17 cellular contexts compared by ENCODE assay signal in genomic region chr11:73317803-73318202, GRCh38. TPM values are rescaled to one million over a fixed set of nuclear protein-coding genes. Genes with fewer than 3 reads are reported as not detected.
A peak's percentile ranks its signal among the peaks of the same experiment; 100 is the strongest.
DNase-seq lines count a peak whose midpoint lies in the region; TF ChIP-seq lines count a peak whose summit lies in the region.
"Had no signal": no experiment of that assay in that cellular context is flagged by ENCODE, and none has a peak within 500 bp of the region (broad histone marks: within the 10 kb centered on the region; RNA-seq: fewer than 3 reads in every experiment).

No MANE protein-coding gene starts in this region.

- intact Hi-C loops in spleen (cut with DNase I; ENCODE audit: low total_unique reads), result no loop called here

- H4K20me1 ChIP-seq in smooth muscle cell (ENCODE audit: low read depth), result peaks cover 85% of the 10 kb centered on the region

- H3K27me3 ChIP-seq in AG04450 (ENCODE audit: control insufficient read depth, insufficient read depth, low read length) (no peaks in the 10 kb centered on the region), layer of hippocampus (ENCODE audit: control insufficient read depth, insufficient read depth, low read length) (no peaks in the 10 kb centered on the region), spleen (replicated peaks in 1 of 7) (no peaks in the 10 kb centered on the region), smooth muscle cell (ENCODE audit: low read depth) (no peaks in the 10 kb centered on the region)
- H3K27me3 ChIP-seq: SJSA1 had no signal

- no peak for TF ChIP-seq POLR2A in spleen (IDR thresholded peaks at IDR 0.05)

- H3K9me3 ChIP-seq in AG04450 (ENCODE audit: control insufficient read depth, insufficient read depth, low read length) (no peaks in the 10 kb centered on the region; the same call in 1 of the 2 replicates), spleen (no peaks in the 10 kb centered on the region), smooth muscle cell (replicated peaks; ENCODE audit: low read depth) (no peaks in the 10 kb centered on the region)
- H3K9me3 ChIP-seq: SJSA1 had no signal

- CTCF ChIA-PET in AG04450 (lab: Charles Lee), result interaction anchor here (1.8 to 2.3 kb wide), 3 partner anchors 11 to 33 kb away, joined by 6 to 13 read pairs (median 9); no protein-coding TSS in a partner anchor

- H2AFZ ChIP-seq in smooth muscle cell (ENCODE audit: low read depth), result no peak overlapping the region

- POLR2A ChIA-PET in AG04450 (lab: Yijun Ruan, JAX), result interaction anchor here (1.3 to 1.6 kb wide), 2 partner anchors 9 to 13 kb away, joined by 3 to 6 read pairs; no protein-coding TSS in a partner anchor

- H3K4me2 ChIP-seq in smooth muscle cell, result no peak overlapping the region

- 71 to 100% (median 82%) methylated on average over 2 to 3 of the region's 3 CpGs for WGBS in spleen, 5 donors
- 92% methylated on average over 3 of the region's 3 CpGs for WGBS in smooth muscle cell (ENCODE audit: low lambda C conversion rate)

- no peak for TF ChIP-seq CTCF in AG04450 (IDR thresholded peaks at IDR 0.05; ENCODE audit: low read depth, low read length)
- no peak for TF ChIP-seq CTCF in spleen (IDR thresholded peaks at IDR 0.05 in 8 of 11, conservative IDR thresholded peaks at IDR 0.05 in 3 of 11)
- no peak for TF ChIP-seq CTCF in smooth muscle cell (IDR thresholded peaks at IDR 0.05; ENCODE audit: borderline replicate concordance, insufficient read depth, poor library complexity, severe bottlenecking)

- H3K36me3 ChIP-seq in spleen (no peaks in the 10 kb centered on the region), smooth muscle cell (ENCODE audit: low read depth) (no peaks in the 10 kb centered on the region)

- DNase-seq in AG04450 (ENCODE audit: low read depth, low spot score) (no peak), caudate nucleus (lab: John Stamatoyannopoulos, UW) (no peak), spleen (no peak), COLO829 (ENCODE audit: low spot score) (no peak), smooth muscle cell (lab: John Stamatoyannopoulos, UW; ENCODE audit: unreplicated experiment) (no peak), DMS153 treated with DMSO at 0.1 percent for 48 hours (lab: John Stamatoyannopoulos, UW; ENCODE audit: unreplicated experiment) (no peak), CD1c-positive myeloid dendritic cell (ENCODE audit: extremely low spot score) (no peak)
- DNase-seq: activated CD4-positive, alpha-beta memory T cell treated with anti-CD3 and anti-CD28 coated beads, Interleukin-2, amount 10 ng/mL, durations not matched to agents 7 days and 5 days; dermis blood vessel endothelial cell; GF-D8; KG1; NCI-H1105 treated with DMSO at 0.1 percent for 48 hours; small intestine; stimulated activated naive CD8-positive, alpha-beta T cell treated with anti-CD3 and anti-CD28 coated beads, Interleukin-15, Interleukin-2, amounts not matched to agents 100 U/mL and 50 U/mL, for 24 hours had no signal

- H3K79me2 ChIP-seq in smooth muscle cell (ENCODE audit: low read depth), result peaks cover 90% of the 10 kb centered on the region

- H3K27ac ChIP-seq in AG04450 (ENCODE audit: low read depth, low read length) (peak overlapping the region; percentile 3), caudate nucleus (ENCODE audit: low read depth, low read length) (peak overlapping the region; percentile 75), layer of hippocampus (ENCODE audit: low read depth, low read length) (peak overlapping the region; percentile 44), spleen (peak overlapping the region in 7 of 8 donors; percentile 29 to 83 (median 55)), smooth muscle cell (ENCODE audit: low read depth) (no peak overlapping the region)
- H3K27ac ChIP-seq: SJSA1 had no signal

- H3K9ac ChIP-seq in smooth muscle cell (ENCODE audit: low read depth), result no peak overlapping the region

- no peak overlapping the region for H3K4me3 ChIP-seq in AG04450 (ENCODE audit: low read depth, low read length)
- no peak overlapping the region for H3K4me3 ChIP-seq in spleen
- H3K4me3 ChIP-seq in smooth muscle cell, result no peak overlapping the region
- H3K4me3 ChIP-seq: SJSA1 had no signal

- H3F3A ChIP-seq in smooth muscle cell (ENCODE audit: low read depth), result peaks cover 22% of the 10 kb centered on the region

- peaks cover 11 to 94% (median 51%) of the 10 kb centered on the region in 6 donors for H3K4me1 ChIP-seq in spleen
- peaks cover 50% of the 10 kb centered on the region for H3K4me1 ChIP-seq in smooth muscle cell (ENCODE audit: low read depth)

RNA-seq across cellular contexts. Expression of gene ARHGEF17, which starts 9.7 kb away (rescaled TPM):
- 30.6 and 45.2 TPM in 2 replicates for polyA plus RNA-seq in AG04450 (2011; rRNA removed)
- 54.5 and 62.4 TPM in 2 replicates for polyA minus RNA-seq in AG04450 (2011; rRNA and poly(A)+ RNA removed)
- total RNA-seq in spleen, result 10 to 100 TPM; 21.5 to 48.5 (median 41.6) TPM
- polyA plus RNA-seq in spleen, result 10 to 100 TPM in 1 of 3 donors, 1 to 10 TPM in 2; 5.1 to 17.0 (median 6.3) TPM
- total RNA-seq in smooth muscle cell, result 18.0 and 18.5 TPM in 2 replicates
- polyA plus RNA-seq in smooth muscle cell, result 27.4 and 27.8 TPM in 2 replicates

RNA-seq across cellular contexts. Expression of gene P2RY6, which starts 45.7 kb away (rescaled TPM):
- polyA plus RNA-seq in AG04450 (2011; rRNA removed), result not detected in 2 replicates
- polyA minus RNA-seq in AG04450 (2011; rRNA and poly(A)+ RNA removed), result not detected in 2 replicates
- 100 to 1,000 TPM in 1 of 7 donors, 10 to 100 TPM in 6; 41.1 to 109 (median 63.9) TPM for total RNA-seq in spleen
- polyA plus RNA-seq in spleen, result 10 to 100 TPM in 2 of 3 donors, 1 to 10 TPM in 1; 8.2 to 25.2 (median 10.6) TPM
- total RNA-seq in smooth muscle cell, result 5.0 and 13.8 TPM in 2 replicates
- 3.7 and 13.6 TPM in 2 replicates for polyA plus RNA-seq in smooth muscle cell
- total RNA-seq: activated CD4-positive, alpha-beta memory T cell treated with anti-CD3 and anti-CD28 coated beads, Interleukin-2, amount 10 ng/mL, durations not matched to agents 7 days and 5 days; activated T-helper 1 cell treated with anti-CD3 and anti-CD28 coated beads, Interleukin-12 subunit alpha, Interleukin-12 subunit beta, Interleukin-2, Interleukin-4 antibody, amounts not matched to agents 30 ng/mL and 10 ng/mL and 1 ng/mL, durations not matched to agents 14 hours and 24 hours and 36 hours; dermis blood vessel endothelial cell; SJSA1 had no signal

RNA-seq across cellular contexts. Expression of gene RELT, which starts 58.4 kb away (rescaled TPM):
- polyA plus RNA-seq in AG04450 (2011; rRNA removed) (1.1 TPM in 2 replicates), spleen (10 to 100 TPM; 13.5 to 28.2 (median 21.7) TPM), smooth muscle cell (5.5 and 9.4 TPM in 2 replicates)
- polyA minus RNA-seq in AG04450 (2011; rRNA and poly(A)+ RNA removed), result 1.1 and 1.7 TPM in 2 replicates
- total RNA-seq in spleen (10 to 100 TPM; 28.1 to 79.8 (median 41.3) TPM), smooth muscle cell (4.3 and 4.8 TPM in 2 replicates)
